In the genomic region with DNA sequence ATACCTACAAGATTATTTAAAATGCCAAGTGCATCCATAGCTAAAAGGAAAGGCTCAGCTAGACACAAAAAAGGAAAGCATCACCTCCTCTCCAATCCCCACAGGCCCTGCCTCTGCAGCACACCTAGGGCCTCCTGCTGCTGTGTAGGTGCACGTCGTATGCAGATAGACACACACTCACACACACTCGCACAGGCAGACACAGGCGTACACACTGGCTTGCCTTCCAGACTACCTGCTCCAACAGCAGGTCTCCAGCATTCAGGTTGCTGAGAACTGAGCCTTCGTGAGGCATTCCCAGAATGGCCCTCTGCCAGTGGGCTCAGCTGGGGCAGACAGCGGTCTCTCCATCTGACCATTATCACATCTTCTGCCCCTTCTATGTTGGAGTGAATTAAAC, we compare ENCODE assay signal across 25 cellular contexts. TPM values are rescaled to one million over a fixed set of nuclear protein-coding genes. Genes with fewer than 3 reads are reported as not detected.
"Had no signal": no experiment of that assay in that cellular context is flagged by ENCODE, and none has a peak within 500 bp of the region (broad histone marks: within the 10 kb centered on the region; RNA-seq: fewer than 3 reads in every experiment).

No MANE protein-coding gene starts in this region.

- H3K27ac ChIP-seq: colonic mucosa, esophagus squamous epithelium, gastroesophageal sphincter, neutrophil, psoas muscle, right lobe of liver, stomach, thoracic aorta, transverse colon had no signal

- H3K9me3 Mint-ChIP-seq: nephron had no signal

- H3K36me3 ChIP-seq: colonic mucosa, gastroesophageal sphincter, neutrophil, right lobe of liver, thoracic aorta, transverse colon had no signal

- H3K4me3 Mint-ChIP-seq: naive B cell, nephron had no signal

- FAIRE-seq: urothelium cell line had no signal

- H3K4me1 ChIP-seq: colonic mucosa, esophagus squamous epithelium, right lobe of liver, stomach, transverse colon had no signal

- ATAC-seq: gastroesophageal sphincter, left colon, left ventricle myocardium superior had no signal

- H3K4me3 ChIP-seq: colonic mucosa, esophagus squamous epithelium, gastroesophageal sphincter, lung, psoas muscle, right lobe of liver, stomach, thoracic aorta, transverse colon had no signal

- H3K9me3 ChIP-seq: colonic mucosa, esophagus squamous epithelium, gastroesophageal sphincter, neutrophil, psoas muscle, right lobe of liver, stomach, thoracic aorta, transverse colon had no signal

- H3K27me3 ChIP-seq: colonic mucosa, esophagus squamous epithelium, gastroesophageal sphincter, neutrophil, right lobe of liver, stomach, transverse colon had no signal

- H3K36me3 Mint-ChIP-seq: naive B cell had no signal

- DNase-seq: colonic mucosa; dermis blood vessel endothelial cell; esophagus squamous epithelium; foreskin fibroblast; glutamatergic neuron; left colon; left ventricle myocardium superior; mesenchymal stem cell; naive B cell; psoas muscle; retina; right lobe of liver; stimulated activated CD4-positive, alpha-beta T cell treated with anti-CD3 and anti-CD28 coated beads, Interleukin-2, amount 100 ng/mL, for 24 hours; stimulated activated CD4-positive, alpha-beta T cell treated with anti-CD3 and anti-CD28 coated beads, Interleukin-4, amount 100 ng/mL, for 4 hours; stimulated activated naive CD4-positive, alpha-beta T cell; stomach; substantia nigra; transverse colon had no signal

- H3K4me1 Mint-ChIP-seq: naive B cell had no signal

- H3K27ac Mint-ChIP-seq: naive B cell, nephron had no signal

RNA-seq across cellular contexts. Expression of a gene that starts 35.3 kb away (rescaled TPM):
- total RNA-seq: epithelial cell of proximal tubule had no signal
